ENCODE assay signal across 11 cellular contexts in the genomic region with DNA sequence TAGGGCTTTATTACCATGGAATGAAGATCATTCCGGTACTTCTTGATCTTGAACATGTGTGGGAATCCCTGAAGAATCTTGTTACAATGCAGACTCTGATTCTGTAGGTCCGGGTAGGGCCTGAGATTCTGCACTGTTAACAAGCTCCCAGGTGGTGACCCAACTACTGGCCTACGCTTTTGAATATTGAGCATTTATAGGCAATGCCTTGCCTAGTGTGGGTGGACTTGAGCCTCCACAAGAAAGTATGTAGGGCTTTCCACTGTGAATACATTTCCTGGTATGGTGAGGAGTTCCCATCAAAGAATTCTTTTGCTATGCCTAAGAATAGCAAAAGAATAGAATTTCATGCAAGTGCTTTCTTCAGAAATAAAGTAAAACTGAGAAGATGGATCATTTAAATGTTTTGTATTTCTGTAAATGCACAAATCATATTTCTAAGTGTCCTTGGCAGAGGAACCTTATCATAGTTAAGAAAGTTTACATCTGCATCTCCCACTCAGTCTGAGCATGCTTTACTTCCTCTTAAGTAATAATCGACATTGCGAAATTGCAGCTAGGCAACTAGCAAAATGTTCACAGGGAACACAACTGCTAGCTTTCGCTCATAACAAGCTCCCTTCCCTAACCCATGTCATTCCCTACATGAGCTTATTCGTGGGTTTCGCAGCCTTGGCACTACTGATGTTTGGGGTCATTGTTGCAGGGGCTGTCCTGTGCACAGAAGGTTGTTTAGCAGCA.
DNase-seq lines count a peak whose midpoint lies in the region; ATAC-seq, FAIRE-seq and TF ChIP-seq lines count a peak whose summit lies in the region.
"Had no signal": no experiment of that assay in that cellular context is flagged by ENCODE, and none has a peak within 500 bp of the region (broad histone marks: within the 10 kb centered on the region; RNA-seq: fewer than 3 reads in every experiment).

No MANE protein-coding gene starts in this region.

- WGBS in A549 (ENCODE audit: missing lambda C conversion rate) = 90% methylated on average over 8 of the region's 8 CpGs
- WGBS in right lobe of liver (ENCODE audit: insufficient coverage, low coverage, low lambda C conversion rate, missing lambda C conversion rate) = 54% methylated on average over 6 of the region's 8 CpGs

- H3K4me1 ChIP-seq in A549 (peaks cover 47% of the 10 kb centered on the region), right lobe of liver (peaks cover 0 to 7% (median 0%) of the 10 kb centered on the region in 4 donors)

- POLR2A ChIA-PET in A549 (lab: Yijun Ruan, JAX) = no interaction called here
- POLR2A ChIA-PET in activated CD4-positive, alpha-beta T cell treated with anti-CD3 and anti-CD28 coated beads for 36 hours (lab: Charles Lee) = no interaction called here

- TF ChIP-seq CTCF in A549 (IDR thresholded peaks at IDR 0.05) (no peak), right lobe of liver (IDR thresholded peaks at IDR 0.05) (no peak)

- H3K9me3 ChIP-seq in A549 (no peaks in the 10 kb centered on the region), right lobe of liver (no peaks in the 10 kb centered on the region)
- H3K9me3 ChIP-seq: thoracic aorta had no signal

- TF ChIP-seq POLR2A in A549 (IDR thresholded peaks at IDR 0.05; ENCODE audit: low read length) (no peak), right lobe of liver (IDR thresholded peaks at IDR 0.05) (no peak)

- DNase-seq in A549 (ENCODE audit: low read depth in 1 of 2, low spot score in 1 of 2) (peak; percentile 41 to 81), KG1 (lab: John Stamatoyannopoulos, UW) (peak; percentile 63), brain pericyte (ENCODE audit: low read depth, low spot score) (peak; percentile 47), right lobe of liver (no peak)
- no peak for DNase-seq in activated CD4-positive, alpha-beta T cell treated with anti-CD3 and anti-CD28 coated beads for 36 hours

- peak overlapping the region; percentile 86 for H3K4me2 ChIP-seq in A549

- intact Hi-C loops in right lobe of liver (cut with DNase I) = no loop called here
- intact Hi-C loops in activated CD4-positive, alpha-beta T cell treated with anti-CD3 and anti-CD28 coated beads for 36 hours (cut with DNase I, micrococcal nuclease) = no loop called here

- H3K36me3 Mint-ChIP-seq in activated CD4-positive, alpha-beta T cell treated with anti-CD3 and anti-CD28 coated beads for 36 hours (ENCODE audit: low read depth) = no peaks in the 10 kb centered on the region
- H3K36me3 Mint-ChIP-seq: activated naive CD8-positive, alpha-beta T cell had no signal

- no peaks in the 10 kb centered on the region for H3K36me3 ChIP-seq in right lobe of liver
- H3K36me3 ChIP-seq: thoracic aorta had no signal

- H3K27ac ChIP-seq in A549 = peak overlapping the region; percentile 86
- no peak overlapping the region for H3K27ac ChIP-seq in right lobe of liver
- H3K27ac ChIP-seq: C4-2B had no signal

- ATAC-seq in A549 (peak; percentile 53 to 64; a peak in 4 of 6 replicates), right lobe of liver (peak; percentile 62 to 90 (median 88)), HG02885 (IDR thresholded peaks at IDR 0.05; ENCODE audit: poor library complexity, unreplicated experiment) (no peak), HG02981 (IDR thresholded peaks at IDR 0.05; ENCODE audit: unreplicated experiment) (no peak), GM18498 (IDR thresholded peaks at IDR 0.05; ENCODE audit: unreplicated experiment) (no peak)
- no peak for ATAC-seq in activated CD4-positive, alpha-beta T cell treated with anti-CD3 and anti-CD28 coated beads for 36 hours

- H3K4me3 ChIP-seq in A549 (no peak overlapping the region), right lobe of liver (no peak overlapping the region)
- H3K4me3 ChIP-seq: thoracic aorta had no signal

- H3K27me3 Mint-ChIP-seq in activated CD4-positive, alpha-beta T cell treated with anti-CD3 and anti-CD28 coated beads for 36 hours = no peaks in the 10 kb centered on the region

- H3K27me3 ChIP-seq in right lobe of liver = no peaks in the 10 kb centered on the region

- 0 out of 5 replicates have a peak, but pooled peaks of 1 of the 2 experiments have one; percentile 9 for TF ChIP-seq RAD21 in A549 (conservative IDR thresholded peaks at IDR 0.05 in 1 of 2, IDR thresholded peaks at IDR 0.05 in 1 of 2)

- no peak overlapping the region for H3K4me3 Mint-ChIP-seq in activated CD4-positive, alpha-beta T cell treated with anti-CD3 and anti-CD28 coated beads for 36 hours
- H3K4me3 Mint-ChIP-seq: activated naive CD8-positive, alpha-beta T cell had no signal

- no peak overlapping the region for H3K27ac Mint-ChIP-seq in activated CD4-positive, alpha-beta T cell treated with anti-CD3 and anti-CD28 coated beads for 36 hours
- H3K27ac Mint-ChIP-seq: activated naive CD8-positive, alpha-beta T cell had no signal

- CTCF ChIA-PET in A549 (lab: Yijun Ruan, JAX) = interaction anchor here (1.0 kb wide), 1 partner anchor 66 kb away, joined by 3 read pairs; no protein-coding TSS in a partner anchor
- CTCF ChIA-PET in activated CD4-positive, alpha-beta T cell treated with anti-CD3 and anti-CD28 coated beads for 36 hours (lab: Charles Lee) = no interaction called here

- TF ChIP-seq EP300 in A549 (IDR thresholded peaks at IDR 0.05) = no peak

- H3K9me3 Mint-ChIP-seq in activated CD4-positive, alpha-beta T cell treated with anti-CD3 and anti-CD28 coated beads for 36 hours (ENCODE audit: low read depth) = no peaks in the 10 kb centered on the region

- FAIRE-seq in A549 (lab: Jason Lieb, UNC) = no peak

- peaks cover 3% of the 10 kb centered on the region for H3K4me1 Mint-ChIP-seq in activated CD4-positive, alpha-beta T cell treated with anti-CD3 and anti-CD28 coated beads for 36 hours

TF ChIP-seq in A549, 52 proteins besides CTCF, POLR2A, EP300 and RAD21:
- TF ChIP-seq, protein P1, sequence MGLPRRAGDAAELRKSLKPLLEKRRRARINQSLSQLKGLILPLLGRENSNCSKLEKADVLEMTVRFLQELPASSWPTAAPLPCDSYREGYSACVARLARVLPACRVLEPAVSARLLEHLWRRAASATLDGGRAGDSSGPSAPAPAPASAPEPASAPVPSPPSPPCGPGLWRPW (IDR thresholded peaks at IDR 0.05) = peak; percentile 78
- TF ChIP-seq JUN (IDR thresholded peaks at IDR 0.05) (no peak; a peak in 1 of 5 replicates), EHF (CRISPR knock-in tag; IDR thresholded peaks at IDR 0.05) (no peak), CEBPB (IDR thresholded peaks at IDR 0.05) (peak; percentile 97 to 98), NPAS2 (CRISPR knock-in tag; IDR thresholded peaks at IDR 0.05; ENCODE audit: borderline replicate concordance) (no peak), HDAC2 (IDR thresholded peaks at IDR 0.05) (no peak), HEYL (CRISPR knock-in tag; IDR thresholded peaks at IDR 0.05) (no peak), GATA3 (IDR thresholded peaks at IDR 0.05; ENCODE audit: borderline replicate concordance) (no peak), FOSL2 (IDR thresholded peaks at IDR 0.05) (no peak), FOSL2 (CRISPR knock-in tag; IDR thresholded peaks at IDR 0.05) (no peak; the same call in 1 of the 2 replicates), TFCP2L1 (CRISPR knock-in tag; IDR thresholded peaks at IDR 0.05) (no peak), RARB (CRISPR knock-in tag; IDR thresholded peaks at IDR 0.05) (no peak), CHD4 (IDR thresholded peaks at IDR 0.05; ENCODE audit: borderline replicate concordance) (no peak)
- TF ChIP-seq, protein P2, sequence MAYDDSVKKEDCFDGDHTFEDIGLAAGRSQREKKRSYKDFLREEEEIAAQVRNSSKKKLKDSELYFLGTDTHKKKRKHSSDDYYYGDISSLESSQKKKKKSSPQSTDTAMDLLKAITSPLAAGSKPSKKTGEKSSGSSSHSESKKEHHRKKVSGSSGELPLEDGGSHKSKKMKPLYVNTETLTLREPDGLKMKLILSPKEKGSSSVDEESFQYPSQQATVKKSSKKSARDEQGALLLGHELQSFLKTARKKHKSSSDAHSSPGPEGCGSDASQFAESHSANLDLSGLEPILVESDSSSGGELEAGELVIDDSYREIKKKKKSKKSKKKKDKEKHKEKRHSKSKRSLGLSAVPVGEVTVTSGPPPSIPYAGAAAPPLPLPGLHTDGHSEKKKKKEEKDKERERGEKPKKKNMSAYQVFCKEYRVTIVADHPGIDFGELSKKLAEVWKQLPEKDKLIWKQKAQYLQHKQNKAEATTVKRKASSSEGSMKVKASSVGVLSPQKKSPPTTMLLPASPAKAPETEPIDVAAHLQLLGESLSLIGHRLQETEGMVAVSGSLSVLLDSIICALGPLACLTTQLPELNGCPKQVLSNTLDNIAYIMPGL (CRISPR knock-in tag; IDR thresholded peaks at IDR 0.05; ENCODE audit: borderline replicate concordance) = no peak

Comparison
In these comparisons a context has a peak if more than half of its experiments do, and no peak if none do; other contexts are left out.
1. ATAC-seq: peak in A549 (2 of 2) and right lobe of liver (4 of 4); none in HG02885 (single experiment), HG02981 (single experiment), activated CD4-positive, alpha-beta T cell treated with anti-CD3 and anti-CD28 coated beads for 36 hours (single experiment) and GM18498 (single experiment).
2. DNase-seq: peak in A549 (2 of 2), KG1 (single experiment) and brain pericyte (single experiment); none in right lobe of liver (0 of 3) and activated CD4-positive, alpha-beta T cell treated with anti-CD3 and anti-CD28 coated beads for 36 hours (single experiment).
3. H3K27ac ChIP-seq: peak in A549 (2 of 2); none in right lobe of liver (0 of 3).